ENCODE assay signal across 1 cellular context in the genomic region with DNA sequence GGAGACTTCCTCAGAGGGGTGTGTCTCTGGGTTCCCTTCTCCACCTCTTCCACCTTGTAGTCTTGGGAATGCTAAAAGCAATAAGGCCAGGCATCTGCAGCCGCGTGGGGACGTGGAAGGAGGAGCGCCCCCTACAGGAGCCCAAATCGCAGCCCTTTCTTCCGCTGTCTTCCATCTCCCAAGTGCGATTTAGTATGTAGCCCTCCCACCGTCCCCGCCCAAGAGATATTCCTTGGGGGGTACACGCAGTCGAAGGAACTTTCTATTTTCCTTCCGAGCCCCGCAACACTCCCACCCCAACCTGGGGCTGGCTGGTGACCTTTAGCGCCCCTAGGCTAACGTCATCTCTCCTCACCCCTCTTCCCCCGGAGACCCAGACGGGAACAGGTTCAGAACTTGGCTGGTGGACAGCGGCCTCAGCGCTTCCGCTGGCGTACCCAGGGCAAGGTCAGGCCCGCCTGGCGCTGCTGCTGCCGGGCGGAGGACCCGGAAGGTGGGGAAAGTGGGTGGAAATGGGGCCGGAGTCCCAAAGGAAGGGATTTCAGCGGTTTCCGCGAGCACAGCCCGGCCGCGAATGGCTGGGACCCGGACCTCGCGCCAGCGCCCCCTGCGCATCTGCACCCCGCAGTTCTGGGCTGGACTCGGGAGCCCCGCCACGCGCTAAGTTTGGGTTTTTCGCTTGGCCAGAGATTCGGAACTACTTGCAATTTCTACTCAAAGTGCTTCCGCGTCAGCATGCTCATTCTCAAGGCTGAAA.
TF ChIP-seq lines count a peak whose summit lies in the region.

No MANE protein-coding gene starts in this region.

TF ChIP-seq in HepG2, 621 proteins besides CTCF, POLR2A, EP300 and RAD21 (continued from another document and continues in another):
- TF ChIP-seq, protein P1, sequence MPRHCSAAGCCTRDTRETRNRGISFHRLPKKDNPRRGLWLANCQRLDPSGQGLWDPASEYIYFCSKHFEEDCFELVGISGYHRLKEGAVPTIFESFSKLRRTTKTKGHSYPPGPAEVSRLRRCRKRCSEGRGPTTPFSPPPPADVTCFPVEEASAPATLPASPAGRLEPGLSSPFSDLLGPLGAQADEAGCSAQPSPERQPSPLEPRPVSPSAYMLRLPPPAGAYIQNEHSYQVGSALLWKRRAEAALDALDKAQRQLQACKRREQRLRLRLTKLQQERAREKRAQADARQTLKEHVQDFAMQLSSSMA (CRISPR knock-in tag; IDR thresholded peaks at IDR 0.05): no peak
- TF ChIP-seq, protein P2, sequence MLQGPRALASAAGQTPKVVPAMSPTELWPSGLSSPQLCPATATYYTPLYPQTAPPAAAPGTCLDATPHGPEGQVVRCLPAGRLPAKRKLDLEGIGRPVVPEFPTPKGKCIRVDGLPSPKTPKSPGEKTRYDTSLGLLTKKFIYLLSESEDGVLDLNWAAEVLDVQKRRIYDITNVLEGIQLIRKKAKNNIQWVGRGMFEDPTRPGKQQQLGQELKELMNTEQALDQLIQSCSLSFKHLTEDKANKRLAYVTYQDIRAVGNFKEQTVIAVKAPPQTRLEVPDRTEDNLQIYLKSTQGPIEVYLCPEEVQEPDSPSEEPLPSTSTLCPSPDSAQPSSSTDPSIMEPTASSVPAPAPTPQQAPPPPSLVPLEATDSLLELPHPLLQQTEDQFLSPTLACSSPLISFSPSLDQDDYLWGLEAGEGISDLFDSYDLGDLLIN (CRISPR knock-in tag; IDR thresholded peaks at IDR 0.05; ENCODE audit: borderline replicate concordance): peak; percentile 55; the same call in 1 of the 2 replicates
- TF ChIP-seq ARID2 (CRISPR knock-in tag; IDR thresholded peaks at IDR 0.05; ENCODE audit: borderline replicate concordance): no peak
- TF ChIP-seq MZF1 (CRISPR knock-in tag; IDR thresholded peaks at IDR 0.05; ENCODE audit: borderline replicate concordance): no peak
- TF ChIP-seq, protein P3, sequence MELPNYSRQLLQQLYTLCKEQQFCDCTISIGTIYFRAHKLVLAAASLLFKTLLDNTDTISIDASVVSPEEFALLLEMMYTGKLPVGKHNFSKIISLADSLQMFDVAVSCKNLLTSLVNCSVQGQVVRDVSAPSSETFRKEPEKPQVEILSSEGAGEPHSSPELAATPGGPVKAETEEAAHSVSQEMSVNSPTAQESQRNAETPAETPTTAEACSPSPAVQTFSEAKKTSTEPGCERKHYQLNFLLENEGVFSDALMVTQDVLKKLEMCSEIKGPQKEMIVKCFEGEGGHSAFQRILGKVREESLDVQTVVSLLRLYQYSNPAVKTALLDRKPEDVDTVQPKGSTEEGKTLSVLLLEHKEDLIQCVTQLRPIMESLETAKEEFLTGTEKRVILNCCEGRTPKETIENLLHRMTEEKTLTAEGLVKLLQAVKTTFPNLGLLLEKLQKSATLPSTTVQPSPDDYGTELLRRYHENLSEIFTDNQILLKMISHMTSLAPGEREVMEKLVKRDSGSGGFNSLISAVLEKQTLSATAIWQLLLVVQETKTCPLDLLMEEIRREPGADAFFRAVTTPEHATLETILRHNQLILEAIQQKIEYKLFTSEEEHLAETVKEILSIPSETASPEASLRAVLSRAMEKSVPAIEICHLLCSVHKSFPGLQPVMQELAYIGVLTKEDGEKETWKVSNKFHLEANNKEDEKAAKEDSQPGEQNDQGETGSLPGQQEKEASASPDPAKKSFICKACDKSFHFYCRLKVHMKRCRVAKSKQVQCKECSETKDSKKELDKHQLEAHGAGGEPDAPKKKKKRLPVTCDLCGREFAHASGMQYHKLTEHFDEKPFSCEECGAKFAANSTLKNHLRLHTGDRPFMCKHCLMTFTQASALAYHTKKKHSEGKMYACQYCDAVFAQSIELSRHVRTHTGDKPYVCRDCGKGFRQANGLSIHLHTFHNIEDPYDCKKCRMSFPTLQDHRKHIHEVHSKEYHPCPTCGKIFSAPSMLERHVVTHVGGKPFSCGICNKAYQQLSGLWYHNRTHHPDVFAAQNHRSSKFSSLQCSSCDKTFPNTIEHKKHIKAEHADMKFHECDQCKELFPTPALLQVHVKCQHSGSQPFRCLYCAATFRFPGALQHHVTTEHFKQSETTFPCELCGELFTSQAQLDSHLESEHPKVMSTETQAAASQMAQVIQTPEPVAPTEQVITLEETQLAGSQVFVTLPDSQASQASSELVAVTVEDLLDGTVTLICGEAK (IDR thresholded peaks at IDR 0.05): peak; percentile 17; the same call in 1 of the 2 replicates
- TF ChIP-seq, protein P3 (CRISPR knock-in tag; IDR thresholded peaks at IDR 0.05): peak; percentile 72; the same call in 1 of the 2 replicates
- TF ChIP-seq CAMTA2 (CRISPR knock-in tag; IDR thresholded peaks at IDR 0.05; ENCODE audit: borderline replicate concordance): no peak
- TF ChIP-seq, protein P4, sequence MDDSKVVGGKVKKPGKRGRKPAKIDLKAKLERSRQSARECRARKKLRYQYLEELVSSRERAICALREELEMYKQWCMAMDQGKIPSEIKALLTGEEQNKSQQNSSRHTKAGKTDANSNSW (CRISPR knock-in tag; IDR thresholded peaks at IDR 0.05; ENCODE audit: borderline replicate concordance): 0 out of 2 replicates have a peak, but pooled peaks have one; percentile 43
- TF ChIP-seq, protein P5, sequence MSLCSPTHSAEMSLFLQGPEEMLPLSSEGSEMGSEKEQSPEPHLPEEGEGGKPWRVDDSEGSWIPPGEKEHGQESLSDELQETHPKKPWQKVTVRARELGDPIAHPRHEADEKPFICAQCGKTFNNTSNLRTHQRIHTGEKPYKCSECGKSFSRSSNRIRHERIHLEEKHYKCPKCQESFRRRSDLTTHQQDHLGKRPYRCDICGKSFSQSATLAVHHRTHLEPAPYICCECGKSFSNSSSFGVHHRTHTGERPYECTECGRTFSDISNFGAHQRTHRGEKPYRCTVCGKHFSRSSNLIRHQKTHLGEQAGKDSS (CRISPR knock-in tag; IDR thresholded peaks at IDR 0.05; ENCODE audit: borderline replicate concordance, low read depth): no peak
- TF ChIP-seq, protein P6, sequence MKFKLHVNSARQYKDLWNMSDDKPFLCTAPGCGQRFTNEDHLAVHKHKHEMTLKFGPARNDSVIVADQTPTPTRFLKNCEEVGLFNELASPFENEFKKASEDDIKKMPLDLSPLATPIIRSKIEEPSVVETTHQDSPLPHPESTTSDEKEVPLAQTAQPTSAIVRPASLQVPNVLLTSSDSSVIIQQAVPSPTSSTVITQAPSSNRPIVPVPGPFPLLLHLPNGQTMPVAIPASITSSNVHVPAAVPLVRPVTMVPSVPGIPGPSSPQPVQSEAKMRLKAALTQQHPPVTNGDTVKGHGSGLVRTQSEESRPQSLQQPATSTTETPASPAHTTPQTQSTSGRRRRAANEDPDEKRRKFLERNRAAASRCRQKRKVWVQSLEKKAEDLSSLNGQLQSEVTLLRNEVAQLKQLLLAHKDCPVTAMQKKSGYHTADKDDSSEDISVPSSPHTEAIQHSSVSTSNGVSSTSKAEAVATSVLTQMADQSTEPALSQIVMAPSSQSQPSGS (CRISPR knock-in tag; IDR thresholded peaks at IDR 0.05): peak; percentile 70
- TF ChIP-seq GATAD1 (CRISPR knock-in tag; IDR thresholded peaks at IDR 0.05): peak; percentile 60
- TF ChIP-seq, protein P7, sequence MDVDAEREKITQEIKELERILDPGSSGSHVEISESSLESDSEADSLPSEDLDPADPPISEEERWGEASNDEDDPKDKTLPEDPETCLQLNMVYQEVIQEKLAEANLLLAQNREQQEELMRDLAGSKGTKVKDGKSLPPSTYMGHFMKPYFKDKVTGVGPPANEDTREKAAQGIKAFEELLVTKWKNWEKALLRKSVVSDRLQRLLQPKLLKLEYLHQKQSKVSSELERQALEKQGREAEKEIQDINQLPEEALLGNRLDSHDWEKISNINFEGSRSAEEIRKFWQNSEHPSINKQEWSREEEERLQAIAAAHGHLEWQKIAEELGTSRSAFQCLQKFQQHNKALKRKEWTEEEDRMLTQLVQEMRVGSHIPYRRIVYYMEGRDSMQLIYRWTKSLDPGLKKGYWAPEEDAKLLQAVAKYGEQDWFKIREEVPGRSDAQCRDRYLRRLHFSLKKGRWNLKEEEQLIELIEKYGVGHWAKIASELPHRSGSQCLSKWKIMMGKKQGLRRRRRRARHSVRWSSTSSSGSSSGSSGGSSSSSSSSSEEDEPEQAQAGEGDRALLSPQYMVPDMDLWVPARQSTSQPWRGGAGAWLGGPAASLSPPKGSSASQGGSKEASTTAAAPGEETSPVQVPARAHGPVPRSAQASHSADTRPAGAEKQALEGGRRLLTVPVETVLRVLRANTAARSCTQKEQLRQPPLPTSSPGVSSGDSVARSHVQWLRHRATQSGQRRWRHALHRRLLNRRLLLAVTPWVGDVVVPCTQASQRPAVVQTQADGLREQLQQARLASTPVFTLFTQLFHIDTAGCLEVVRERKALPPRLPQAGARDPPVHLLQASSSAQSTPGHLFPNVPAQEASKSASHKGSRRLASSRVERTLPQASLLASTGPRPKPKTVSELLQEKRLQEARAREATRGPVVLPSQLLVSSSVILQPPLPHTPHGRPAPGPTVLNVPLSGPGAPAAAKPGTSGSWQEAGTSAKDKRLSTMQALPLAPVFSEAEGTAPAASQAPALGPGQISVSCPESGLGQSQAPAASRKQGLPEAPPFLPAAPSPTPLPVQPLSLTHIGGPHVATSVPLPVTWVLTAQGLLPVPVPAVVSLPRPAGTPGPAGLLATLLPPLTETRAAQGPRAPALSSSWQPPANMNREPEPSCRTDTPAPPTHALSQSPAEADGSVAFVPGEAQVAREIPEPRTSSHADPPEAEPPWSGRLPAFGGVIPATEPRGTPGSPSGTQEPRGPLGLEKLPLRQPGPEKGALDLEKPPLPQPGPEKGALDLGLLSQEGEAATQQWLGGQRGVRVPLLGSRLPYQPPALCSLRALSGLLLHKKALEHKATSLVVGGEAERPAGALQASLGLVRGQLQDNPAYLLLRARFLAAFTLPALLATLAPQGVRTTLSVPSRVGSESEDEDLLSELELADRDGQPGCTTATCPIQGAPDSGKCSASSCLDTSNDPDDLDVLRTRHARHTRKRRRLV (CRISPR knock-in tag; IDR thresholded peaks at IDR 0.05): peak; percentile 23; the same call in 1 of the 2 replicates
- peak; percentile 18; the same call in 1 of the 3 replicates for TF ChIP-seq MXI1 (IDR thresholded peaks at IDR 0.05; ENCODE audit: borderline replicate concordance, low read depth, low read length)
- TF ChIP-seq, protein P8, sequence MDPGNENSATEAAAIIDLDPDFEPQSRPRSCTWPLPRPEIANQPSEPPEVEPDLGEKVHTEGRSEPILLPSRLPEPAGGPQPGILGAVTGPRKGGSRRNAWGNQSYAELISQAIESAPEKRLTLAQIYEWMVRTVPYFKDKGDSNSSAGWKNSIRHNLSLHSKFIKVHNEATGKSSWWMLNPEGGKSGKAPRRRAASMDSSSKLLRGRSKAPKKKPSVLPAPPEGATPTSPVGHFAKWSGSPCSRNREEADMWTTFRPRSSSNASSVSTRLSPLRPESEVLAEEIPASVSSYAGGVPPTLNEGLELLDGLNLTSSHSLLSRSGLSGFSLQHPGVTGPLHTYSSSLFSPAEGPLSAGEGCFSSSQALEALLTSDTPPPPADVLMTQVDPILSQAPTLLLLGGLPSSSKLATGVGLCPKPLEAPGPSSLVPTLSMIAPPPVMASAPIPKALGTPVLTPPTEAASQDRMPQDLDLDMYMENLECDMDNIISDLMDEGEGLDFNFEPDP (CRISPR knock-in tag; conservative IDR thresholded peaks at IDR 0.05): no peak
- TF ChIP-seq, protein P9, sequence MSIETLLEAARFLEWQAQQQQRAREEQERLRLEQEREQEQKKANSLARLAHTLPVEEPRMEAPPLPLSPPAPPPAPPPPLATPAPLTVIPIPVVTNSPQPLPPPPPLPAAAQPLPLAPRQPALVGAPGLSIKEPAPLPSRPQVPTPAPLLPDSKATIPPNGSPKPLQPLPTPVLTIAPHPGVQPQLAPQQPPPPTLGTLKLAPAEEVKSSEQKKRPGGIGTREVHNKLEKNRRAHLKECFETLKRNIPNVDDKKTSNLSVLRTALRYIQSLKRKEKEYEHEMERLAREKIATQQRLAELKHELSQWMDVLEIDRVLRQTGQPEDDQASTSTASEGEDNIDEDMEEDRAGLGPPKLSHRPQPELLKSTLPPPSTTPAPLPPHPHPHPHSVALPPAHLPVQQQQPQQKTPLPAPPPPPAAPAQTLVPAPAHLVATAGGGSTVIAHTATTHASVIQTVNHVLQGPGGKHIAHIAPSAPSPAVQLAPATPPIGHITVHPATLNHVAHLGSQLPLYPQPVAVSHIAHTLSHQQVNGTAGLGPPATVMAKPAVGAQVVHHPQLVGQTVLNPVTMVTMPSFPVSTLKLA (IDR thresholded peaks at IDR 0.05): no peak
- TF ChIP-seq, protein P10, sequence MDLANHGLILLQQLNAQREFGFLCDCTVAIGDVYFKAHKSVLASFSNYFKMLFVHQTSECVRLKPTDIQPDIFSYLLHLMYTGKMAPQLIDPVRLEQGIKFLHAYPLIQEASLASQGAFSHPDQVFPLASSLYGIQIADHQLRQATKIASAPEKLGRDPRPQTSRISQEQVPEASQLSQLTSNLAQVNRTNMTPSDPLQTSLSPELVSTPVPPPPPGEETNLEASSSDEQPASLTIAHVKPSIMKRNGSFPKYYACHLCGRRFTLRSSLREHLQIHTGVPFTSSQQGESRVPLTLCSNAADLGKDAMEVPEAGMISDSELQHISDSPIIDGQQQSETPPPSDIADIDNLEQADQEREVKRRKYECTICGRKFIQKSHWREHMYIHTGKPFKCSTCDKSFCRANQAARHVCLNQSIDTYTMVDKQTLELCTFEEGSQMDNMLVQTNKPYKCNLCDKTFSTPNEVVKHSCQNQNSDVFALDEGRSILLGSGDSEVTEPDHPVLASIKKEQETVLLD (CRISPR knock-in tag; IDR thresholded peaks at IDR 0.05; ENCODE audit: low read depth): no peak
